ENCODE assay signal across 1 cellular context in genomic region chr2:27135471-27135955, GRCh38.
TF ChIP-seq lines count a peak whose summit lies in the region.

No MANE protein-coding gene starts in this region.

TF ChIP-seq in HCT116, 20 proteins besides CTCF, POLR2A, EP300 and RAD21:
- no peak for TF ChIP-seq TCF7L2 (IDR thresholded peaks at IDR 0.05; ENCODE audit: borderline replicate concordance, extremely low read depth, insufficient read depth, insufficient read length)
- no peak for TF ChIP-seq SP1 (IDR thresholded peaks at IDR 0.05; ENCODE audit: low read depth)
- TF ChIP-seq EZH2phosphoT487 (IDR thresholded peaks at IDR 0.05; ENCODE audit: borderline replicate concordance): no peak
- TF ChIP-seq CBX3 (IDR thresholded peaks at IDR 0.05; ENCODE audit: low read depth): no peak
- no peak for TF ChIP-seq SRF (IDR thresholded peaks at IDR 0.05; ENCODE audit: low read depth)
- no peak for TF ChIP-seq YY1 (IDR thresholded peaks at IDR 0.05; ENCODE audit: extremely low read depth, insufficient replicate concordance, low read depth, low read length)
- TF ChIP-seq POLR2AphosphoS5 (IDR thresholded peaks at IDR 0.05; ENCODE audit: low read depth, low read length): no peak
- no peak for TF ChIP-seq ATF3 (IDR thresholded peaks at IDR 0.05)
- no peak for TF ChIP-seq EZH2 (IDR thresholded peaks at IDR 0.05)
- TF ChIP-seq ZBTB33 (IDR thresholded peaks at IDR 0.05; ENCODE audit: extremely low read depth, insufficient replicate concordance, low read length): no peak
- TF ChIP-seq SIN3A (IDR thresholded peaks at IDR 0.05; ENCODE audit: low read depth): no peak
- TF ChIP-seq REST (IDR thresholded peaks at IDR 0.05; ENCODE audit: low read depth): no peak
